ENCODE assay signal across 14 cellular contexts in genomic region chr4:102139132-102139573, GRCh38.
A peak's percentile ranks its signal among the peaks of the same experiment; 100 is the strongest.
DNase-seq lines count a peak whose midpoint lies in the region; ATAC-seq, FAIRE-seq and TF ChIP-seq lines count a peak whose summit lies in the region.
"Had no signal": no experiment of that assay in that cellular context is flagged by ENCODE, and none has a peak within 500 bp of the region (broad histone marks: within the 10 kb centered on the region; RNA-seq: fewer than 3 reads in every experiment).

No MANE protein-coding gene starts in this region.

- no peaks in the 10 kb centered on the region for H3K9me3 Mint-ChIP-seq in activated T-helper 17 cell treated with anti-CD3 and anti-CD28 coated beads, Interleukin-2, amount 50 U/mL, for 72 hours
- H3K9me3 Mint-ChIP-seq: activated naive CD4-positive, alpha-beta T cell treated with anti-CD3 and anti-CD28 coated beads for 36 hours; dendritic cell treated with granulocyte-macrophage colony-stimulating factor and Interleukin-4, amounts not matched to agents 40 ng/mL and 50 ng/mL, for 4 days had no signal

- no peak for ATAC-seq in pancreas
- ATAC-seq in activated T-helper 17 cell treated with anti-CD3 and anti-CD28 coated beads, Interleukin-2, amount 50 U/mL, for 72 hours (replicated peaks), result no peak
- ATAC-seq in HG02763 (IDR thresholded peaks at IDR 0.05; ENCODE audit: unreplicated experiment), result no peak

- no peak overlapping the region for H3K27ac ChIP-seq in pancreas
- H3K27ac ChIP-seq: HL-60, vagina had no signal

- H3K4me1 Mint-ChIP-seq in activated T-helper 17 cell treated with anti-CD3 and anti-CD28 coated beads, Interleukin-2, amount 50 U/mL, for 72 hours, result no peaks in the 10 kb centered on the region

- no peaks in the 10 kb centered on the region for H3K36me3 Mint-ChIP-seq in activated T-helper 17 cell treated with anti-CD3 and anti-CD28 coated beads, Interleukin-2, amount 50 U/mL, for 72 hours (ENCODE audit: low read depth)

- H3K4me2 ChIP-seq in Loucy (ENCODE audit: low read depth, low read length, poor library complexity, severe bottlenecking), result peak overlapping the region; percentile 26

- H2AFZ ChIP-seq in Loucy (ENCODE audit: low read length), result no peak overlapping the region

- peak; percentile 18 for FAIRE-seq in bronchial epithelial cell (lab: Jason Lieb, UNC)
- FAIRE-seq in pancreas (lab: Jason Lieb, UNC), result no peak

- H3K9me2 ChIP-seq in Loucy (replicated peaks; ENCODE audit: low read depth, low read length), result no peaks in the 10 kb centered on the region

- DNase-seq in Daoy (ENCODE audit: low read depth), result peak; percentile 0
- peak; percentile 69 for DNase-seq in bronchial epithelial cell (ENCODE audit: low read depth)
- peak; percentile 25 for DNase-seq in kidney glomerular epithelial cell (lab: John Stamatoyannopoulos, UW)
- DNase-seq in pancreas, result no peak
- DNase-seq in stimulated activated CD4-positive, alpha-beta T cell treated with anti-CD3 and anti-CD28 coated beads, Interleukin-4, amount 100 ng/mL, for 24 hours, result no peak
- DNase-seq: activated CD4-positive, alpha-beta T cell treated with anti-CD3 and anti-CD28 coated beads, Interleukin-2, amount 50 U/mL, for 48 hours; activated naive CD4-positive, alpha-beta T cell treated with anti-CD3 and anti-CD28 coated beads for 36 hours; Calu3 had no signal

- H3K4me3 ChIP-seq in Loucy (ENCODE audit: low read length, poor library complexity, severe bottlenecking) (no peak overlapping the region), bronchial epithelial cell (ENCODE audit: low read depth, low read length) (no peak overlapping the region), pancreas (no peak overlapping the region)
- H3K4me3 ChIP-seq: vagina had no signal

- no peaks in the 10 kb centered on the region for H3K79me2 ChIP-seq in Loucy (ENCODE audit: insufficient read depth, low read length)

- H3K27ac Mint-ChIP-seq in activated T-helper 17 cell treated with anti-CD3 and anti-CD28 coated beads, Interleukin-2, amount 50 U/mL, for 72 hours, result no peak overlapping the region
- H3K27ac Mint-ChIP-seq: activated naive CD4-positive, alpha-beta T cell treated with anti-CD3 and anti-CD28 coated beads for 36 hours; dendritic cell treated with granulocyte-macrophage colony-stimulating factor and Interleukin-4, amounts not matched to agents 40 ng/mL and 50 ng/mL, for 4 days had no signal

- H3K4me1 ChIP-seq in Loucy (ENCODE audit: insufficient read depth, low read length, poor library complexity, severe bottlenecking), result peaks cover 6% of the 10 kb centered on the region
- no peaks in the 10 kb centered on the region for H3K4me1 ChIP-seq in pancreas
- H3K4me1 ChIP-seq: vagina had no signal

- WGBS in pancreas, 2 donors, result 26 to 36% methylated on average over 2 of the region's 2 CpGs

- H3F3A ChIP-seq in Loucy (ENCODE audit: low read depth), result no peaks in the 10 kb centered on the region

- H3K9me3 ChIP-seq in Loucy (ENCODE audit: insufficient read depth, low read depth, low read length) (no peaks in the 10 kb centered on the region), pancreas (no peaks in the 10 kb centered on the region)
- H3K9me3 ChIP-seq: vagina had no signal

- intact Hi-C loops in pancreas (cut with DNase I), result no loop called here

- no peak overlapping the region for H3K4me3 Mint-ChIP-seq in activated T-helper 17 cell treated with anti-CD3 and anti-CD28 coated beads, Interleukin-2, amount 50 U/mL, for 72 hours
- H3K4me3 Mint-ChIP-seq: activated naive CD4-positive, alpha-beta T cell treated with anti-CD3 and anti-CD28 coated beads for 36 hours; dendritic cell treated with granulocyte-macrophage colony-stimulating factor and Interleukin-4, amounts not matched to agents 40 ng/mL and 50 ng/mL, for 4 days had no signal

- H3K9ac ChIP-seq in Loucy (ENCODE audit: low read depth, low read length, poor library complexity, severe bottlenecking), result no peak overlapping the region

- H3K27me3 ChIP-seq in Loucy (ENCODE audit: insufficient read depth, low read length, poor library complexity, severe bottlenecking) (no peaks in the 10 kb centered on the region), bronchial epithelial cell (ENCODE audit: control insufficient read depth, insufficient read depth, low read length) (no peaks in the 10 kb centered on the region), pancreas (no peaks in the 10 kb centered on the region)
- H3K27me3 ChIP-seq: vagina had no signal

- H3K36me3 ChIP-seq in Loucy (ENCODE audit: insufficient read depth, low read length) (no peaks in the 10 kb centered on the region), bronchial epithelial cell (ENCODE audit: control insufficient read depth, insufficient read depth, low read length) (no peaks in the 10 kb centered on the region), pancreas (no peaks in the 10 kb centered on the region)
- H3K36me3 ChIP-seq: vagina had no signal

- no peaks in the 10 kb centered on the region for H4K20me1 ChIP-seq in Loucy (ENCODE audit: insufficient read depth, low read length, poor library complexity, severe bottlenecking)

- H3K27me3 Mint-ChIP-seq in activated T-helper 17 cell treated with anti-CD3 and anti-CD28 coated beads, Interleukin-2, amount 50 U/mL, for 72 hours, result no peaks in the 10 kb centered on the region
- H3K27me3 Mint-ChIP-seq: dendritic cell treated with granulocyte-macrophage colony-stimulating factor and Interleukin-4, amounts not matched to agents 40 ng/mL and 50 ng/mL, for 4 days had no signal

- TF ChIP-seq CTCF in Loucy (conservative IDR thresholded peaks at IDR 0.05; ENCODE audit: low read length) (no peak), bronchial epithelial cell (IDR thresholded peaks at IDR 0.05; ENCODE audit: insufficient read depth, low read length, severe bottlenecking) (no peak), pancreas (IDR thresholded peaks at IDR 0.05) (no peak)

Comparison
In these comparisons a context has a peak if more than half of its experiments do, and no peak if none do; other contexts are left out.
1. DNase-seq: peak in Daoy (single experiment), bronchial epithelial cell (single experiment) and kidney glomerular epithelial cell (single experiment); none in pancreas (0 of 6) and stimulated activated CD4-positive, alpha-beta T cell treated with anti-CD3 and anti-CD28 coated beads, Interleukin-4, amount 100 ng/mL, for 24 hours (single experiment).